ENCODE assay signal across 27 cellular contexts in the genomic region with DNA sequence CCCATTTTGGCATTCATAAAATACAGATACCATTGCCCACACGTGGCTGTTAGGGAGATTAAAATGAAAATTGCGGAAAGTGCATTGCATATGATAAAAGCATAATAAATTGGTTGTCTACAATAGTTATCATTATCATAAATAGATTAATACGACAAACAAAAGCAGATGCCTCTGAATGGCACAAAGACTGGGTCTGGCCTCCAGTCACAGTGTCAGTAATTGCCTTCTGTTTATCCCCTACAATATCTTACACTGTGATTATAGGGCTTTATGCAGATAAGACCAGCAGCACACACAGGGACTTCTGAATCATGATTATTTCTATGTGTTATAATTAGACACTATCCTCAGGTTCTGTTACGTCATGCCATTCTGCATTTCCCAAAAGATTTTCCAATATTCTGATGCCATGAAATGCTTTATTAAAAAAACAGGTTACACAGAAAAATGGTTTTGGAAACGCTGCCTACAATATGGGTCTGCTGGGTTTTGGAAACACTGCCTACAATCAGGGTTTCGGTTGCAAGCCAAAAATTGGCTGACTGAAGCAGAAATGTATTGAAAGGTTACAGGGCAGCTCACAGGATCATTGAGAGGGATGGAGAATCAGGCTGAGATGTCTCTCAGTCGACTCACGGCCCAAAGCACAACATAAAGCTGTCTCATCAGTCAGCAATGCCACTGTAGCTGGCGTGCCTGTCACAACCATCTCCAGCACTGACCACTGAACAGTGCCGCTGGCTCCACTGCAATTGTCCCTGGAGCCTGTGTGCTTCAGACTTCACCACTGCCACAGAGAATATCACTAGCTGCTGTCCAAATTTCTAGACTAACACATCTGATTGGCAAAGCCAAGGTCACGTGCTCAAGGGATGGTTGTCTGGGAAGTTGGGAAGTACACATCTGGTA.
DNase-seq lines count a peak whose midpoint lies in the region; ATAC-seq, FAIRE-seq and TF ChIP-seq lines count a peak whose summit lies in the region.
"Had no signal": no experiment of that assay in that cellular context is flagged by ENCODE, and none has a peak within 500 bp of the region (broad histone marks: within the 10 kb centered on the region; RNA-seq: fewer than 3 reads in every experiment).

No MANE protein-coding gene starts in this region.

- no peaks in the 10 kb centered on the region for H3K9me3 ChIP-seq in mesenchymal stem cell (ENCODE audit: control insufficient read depth, low read length)
- H3K9me3 ChIP-seq: BE2C had no signal

- H3K23ac ChIP-seq in mesenchymal stem cell (ENCODE audit: low read length in 2 of 2), result no peak overlapping the region

- no peak overlapping the region for H3K27ac Mint-ChIP-seq in activated CD8-positive, alpha-beta T cell treated with anti-CD3 and anti-CD28 coated beads, Interleukin-2, amount 10 ng/mL, durations not matched to agents 7 days and 5 days
- H3K27ac Mint-ChIP-seq: activated CD4-positive, alpha-beta memory T cell treated with anti-CD3 and anti-CD28 coated beads for 36 hours; dendritic cell treated with granulocyte-macrophage colony-stimulating factor and Interleukin-4, amounts not matched to agents 40 ng/mL and 50 ng/mL, for 4 days; immature natural killer cell; type B pancreatic cell had no signal

- DNase-seq in D721Med (ENCODE audit: insufficient read length, low spot score) (no peak), M059J (ENCODE audit: low read depth) (peak; percentile 1), choroid plexus epithelial cell (ENCODE audit: low read depth) (peak; percentile 5), mesenchymal stem cell (peak; percentile 21), activated T-cell treated with anti-CD3 and anti-CD28 coated beads for 4 hours (no peak), HCEC 1CT (no peak)
- DNase-seq in activated CD8-positive, alpha-beta T cell treated with anti-CD3 and anti-CD28 coated beads, Interleukin-2, amount 10 ng/mL, durations not matched to agents 7 days and 5 days, result no peak
- DNase-seq: activated CD4-positive, alpha-beta memory T cell treated with anti-CD3 and anti-CD28 coated beads for 36 hours; activated CD4-positive, CD25-positive, alpha-beta regulatory T cell; activated naive CD4-positive, alpha-beta T cell; BE2C; COR-L47; DMS79 treated with DMSO at 0.1 percent for 48 hours; immature natural killer cell; MV-4-11; NCI-H187; NCI-H345; NCI-H774; occipital lobe; right cardiac atrium; SW 1271 had no signal

- no peak overlapping the region for H2AK5ac ChIP-seq in mesenchymal stem cell (ENCODE audit: low read length, severe bottlenecking)

- H3K27ac ChIP-seq in mesenchymal stem cell (ENCODE audit: low read length, poor library complexity, severe bottlenecking), result no peak overlapping the region

- no peaks in the 10 kb centered on the region for H3K9me3 Mint-ChIP-seq in activated CD8-positive, alpha-beta T cell treated with anti-CD3 and anti-CD28 coated beads, Interleukin-2, amount 10 ng/mL, durations not matched to agents 7 days and 5 days (ENCODE audit: insufficient read depth)
- H3K9me3 Mint-ChIP-seq: activated CD4-positive, alpha-beta memory T cell treated with anti-CD3 and anti-CD28 coated beads for 36 hours; dendritic cell treated with granulocyte-macrophage colony-stimulating factor and Interleukin-4, amounts not matched to agents 40 ng/mL and 50 ng/mL, for 4 days; type B pancreatic cell had no signal

- H3K4me2 ChIP-seq in mesenchymal stem cell (ENCODE audit: low read length, poor library complexity, severe bottlenecking), result no peak overlapping the region

- no peak for TF ChIP-seq CTCF in D721Med (IDR thresholded peaks at IDR 0.05; ENCODE audit: insufficient read depth, missing control alignments)
- TF ChIP-seq CTCF in choroid plexus epithelial cell (conservative IDR thresholded peaks at IDR 0.05; ENCODE audit: low read depth, low read length), result no peak

- H3K4me1 Mint-ChIP-seq in activated CD8-positive, alpha-beta T cell treated with anti-CD3 and anti-CD28 coated beads, Interleukin-2, amount 10 ng/mL, durations not matched to agents 7 days and 5 days (ENCODE audit: low read depth), result no peaks in the 10 kb centered on the region
- H3K4me1 Mint-ChIP-seq: immature natural killer cell had no signal

- POLR2A ChIA-PET in activated CD8-positive, alpha-beta T cell treated with anti-CD3 and anti-CD28 coated beads, Interleukin-2, amount 10 ng/mL, durations not matched to agents 7 days and 5 days (lab: Charles Lee), result no interaction called here

- H3K36me3 ChIP-seq in mesenchymal stem cell (ENCODE audit: control insufficient read depth in 1 of 2, insufficient read depth in 2 of 2, low read depth in 1 of 2, low read length in 2 of 2), result no peaks in the 10 kb centered on the region
- H3K36me3 ChIP-seq: BE2C had no signal

- no peak overlapping the region for H2BK5ac ChIP-seq in mesenchymal stem cell (ENCODE audit: low read depth, low read length, poor library complexity, severe bottlenecking)

- no peak overlapping the region for H3K4me3 Mint-ChIP-seq in activated CD8-positive, alpha-beta T cell treated with anti-CD3 and anti-CD28 coated beads, Interleukin-2, amount 10 ng/mL, durations not matched to agents 7 days and 5 days
- H3K4me3 Mint-ChIP-seq: activated CD4-positive, alpha-beta memory T cell treated with anti-CD3 and anti-CD28 coated beads for 36 hours; dendritic cell treated with granulocyte-macrophage colony-stimulating factor and Interleukin-4, amounts not matched to agents 40 ng/mL and 50 ng/mL, for 4 days; immature natural killer cell; type B pancreatic cell had no signal

- no peaks in the 10 kb centered on the region for H3K36me3 Mint-ChIP-seq in activated CD8-positive, alpha-beta T cell treated with anti-CD3 and anti-CD28 coated beads, Interleukin-2, amount 10 ng/mL, durations not matched to agents 7 days and 5 days (ENCODE audit: low read depth)
- H3K36me3 Mint-ChIP-seq: activated CD4-positive, alpha-beta memory T cell treated with anti-CD3 and anti-CD28 coated beads for 36 hours; immature natural killer cell; type B pancreatic cell had no signal

- no peak overlapping the region for H3K9ac ChIP-seq in mesenchymal stem cell (ENCODE audit: low read length)

- peak; percentile 58 for FAIRE-seq in D721Med (lab: Jason Lieb, UNC)
- FAIRE-seq: A204.1 had no signal

- no peak overlapping the region for H4K8ac ChIP-seq in mesenchymal stem cell (ENCODE audit: low read length)

- no peaks in the 10 kb centered on the region for H3K27me3 ChIP-seq in mesenchymal stem cell (ENCODE audit: control insufficient read depth in 1 of 2, insufficient read depth in 1 of 2, low read length in 2 of 2)
- H3K27me3 ChIP-seq: BE2C had no signal

- no peak overlapping the region for H3K4ac ChIP-seq in mesenchymal stem cell (ENCODE audit: low read depth in 1 of 2, low read length in 2 of 2)

- CTCF ChIA-PET in activated CD8-positive, alpha-beta T cell treated with anti-CD3 and anti-CD28 coated beads, Interleukin-2, amount 10 ng/mL, durations not matched to agents 7 days and 5 days (lab: Charles Lee), result no interaction called here

- WGBS in mesenchymal stem cell, result 51% methylated on average over 8 of the region's 11 CpGs

- H3K14ac ChIP-seq in mesenchymal stem cell (ENCODE audit: low read length in 2 of 2), result no peak overlapping the region

- H3K4me3 ChIP-seq in choroid plexus epithelial cell (ENCODE audit: low read depth, low read length) (no peak overlapping the region), mesenchymal stem cell (ENCODE audit: insufficient read depth in 1 of 2, low read depth in 1 of 2, low read length in 2 of 2) (no peak overlapping the region)
- H3K4me3 ChIP-seq: lung had no signal

- H3K18ac ChIP-seq in mesenchymal stem cell (ENCODE audit: low read depth in 1 of 2, low read length in 2 of 2), result no peak overlapping the region

- H2BK12ac ChIP-seq in mesenchymal stem cell (ENCODE audit: low read length in 2 of 2), result no peak overlapping the region

- no peaks in the 10 kb centered on the region for H3K27me3 Mint-ChIP-seq in activated CD8-positive, alpha-beta T cell treated with anti-CD3 and anti-CD28 coated beads, Interleukin-2, amount 10 ng/mL, durations not matched to agents 7 days and 5 days (ENCODE audit: low read depth)
- H3K27me3 Mint-ChIP-seq: activated CD4-positive, alpha-beta memory T cell treated with anti-CD3 and anti-CD28 coated beads for 36 hours; type B pancreatic cell had no signal

- no peak for TF ChIP-seq POLR2A in GM18505 (IDR thresholded peaks at IDR 0.05; ENCODE audit: borderline replicate concordance, extremely low read depth, insufficient read depth, insufficient read length)

- no peak overlapping the region for H2BK15ac ChIP-seq in mesenchymal stem cell (ENCODE audit: low read depth, poor library complexity, severe bottlenecking)

- H2BK120ac ChIP-seq in mesenchymal stem cell (ENCODE audit: low read depth, low read length), result no peak overlapping the region

- H4K91ac ChIP-seq in mesenchymal stem cell (ENCODE audit: low read length), result no peak overlapping the region

- no peak overlapping the region for H2AFZ ChIP-seq in mesenchymal stem cell (ENCODE audit: low read depth, low read length)

- peaks cover 2% of the 10 kb centered on the region for H3K4me1 ChIP-seq in mesenchymal stem cell (ENCODE audit: control insufficient read depth, insufficient read depth, low read depth, low read length)
- H3K4me1 ChIP-seq: BE2C had no signal

- no peaks in the 10 kb centered on the region for H3K79me1 ChIP-seq in mesenchymal stem cell (replicated peaks; ENCODE audit: low read length, poor library complexity, severe bottlenecking)

- ATAC-seq in activated CD8-positive, alpha-beta T cell treated with anti-CD3 and anti-CD28 coated beads, Interleukin-2, amount 10 ng/mL, durations not matched to agents 7 days and 5 days, result no peak
- ATAC-seq in GM18505 (IDR thresholded peaks at IDR 0.05; ENCODE audit: unreplicated experiment), result no peak
- ATAC-seq: Right ventricle myocardium inferior had no signal

Comparison
In these comparisons a context has a peak if more than half of its experiments do, and no peak if none do; other contexts are left out.
1. DNase-seq: peak in M059J (single experiment), choroid plexus epithelial cell (single experiment) and mesenchymal stem cell (single experiment); none in D721Med (single experiment), activated CD8-positive, alpha-beta T cell treated with anti-CD3 and anti-CD28 coated beads, Interleukin-2, amount 10 ng/mL, durations not matched to agents 7 days and 5 days (single experiment), activated T-cell treated with anti-CD3 and anti-CD28 coated beads for 4 hours (single experiment) and HCEC 1CT (single experiment).